In genomic region chr3:107884719-107885460, GRCh38 we compare ENCODE assay signal across 11 cellular contexts.
DNase-seq lines count a peak whose midpoint lies in the region; ATAC-seq, FAIRE-seq and TF ChIP-seq lines count a peak whose summit lies in the region.
"Had no signal": no experiment of that assay in that cellular context is flagged by ENCODE, and none has a peak within 500 bp of the region (broad histone marks: within the 10 kb centered on the region; RNA-seq: fewer than 3 reads in every experiment).

No MANE protein-coding gene starts in this region.

- no peaks in the 10 kb centered on the region for H3K9me2 ChIP-seq in PC-9 (ENCODE audit: insufficient read depth)

- no peaks in the 10 kb centered on the region for H4K20me1 ChIP-seq in PC-9 (ENCODE audit: insufficient read depth)

- no peak overlapping the region for H3K27ac ChIP-seq in PC-9
- H3K27ac ChIP-seq in colonic mucosa: no peak overlapping the region
- H3K27ac ChIP-seq: sigmoid colon had no signal

- BruUV-seq in PC-9 (replicated peaks; lab: Mats Ljungman, UMichigan): no TSS peak

- no peaks in the 10 kb centered on the region for H3K36me3 ChIP-seq in PC-9 (ENCODE audit: low read depth)
- no peaks in the 10 kb centered on the region for H3K36me3 ChIP-seq in colonic mucosa
- H3K36me3 ChIP-seq: sigmoid colon had no signal

- POLR2A ChIA-PET in PC-9 (lab: Charles Lee; ENCODE audit: unreplicated experiment): interaction anchor here (0.6 kb wide), 1 partner anchor 528 kb away, joined by 3 read pairs; no protein-coding TSS in a partner anchor

- H3K4me2 ChIP-seq in PC-9: no peak overlapping the region

- H3K4me1 ChIP-seq in PC-9 (replicated peaks; ENCODE audit: insufficient read depth) (no peaks in the 10 kb centered on the region), colonic mucosa (no peaks in the 10 kb centered on the region)
- H3K4me1 ChIP-seq: sigmoid colon had no signal

- TF ChIP-seq CTCF in PC-9 (conservative IDR thresholded peaks at IDR 0.05) (peak; percentile 37; the same call in 1 of the 2 replicates), fibroblast of pulmonary artery (IDR thresholded peaks at IDR 0.05; ENCODE audit: low read length, missing control alignments) (peak; percentile 22), colonic mucosa (IDR thresholded peaks at IDR 0.05) (no peak)

- H3K4me3 ChIP-seq in PC-9 (no peak overlapping the region), fibroblast of pulmonary artery (replicated peaks; ENCODE audit: low read depth, low read length) (no peak overlapping the region), colonic mucosa (no peak overlapping the region)
- H3K4me3 ChIP-seq: sigmoid colon had no signal

- H3K79me2 ChIP-seq in PC-9 (ENCODE audit: low read depth): no peaks in the 10 kb centered on the region

- intact Hi-C loops in Right ventricle myocardium superior (cut with DNase I) (no loop called here), cardiac septum (cut with DNase I) (no loop called here), PC-9 (cut with micrococcal nuclease; ENCODE audit: unreplicated experiment) (no loop called here), colonic mucosa (cut with DNase I) (no loop called here)

- CTCF ChIA-PET in PC-9 (lab: Charles Lee): interaction anchor here (0.6 to 0.8 kb wide), 2 partner anchors 12 to 498 kb away, joined by 3 to 6 read pairs; no protein-coding TSS in a partner anchor

- no peak overlapping the region for H2AFZ ChIP-seq in PC-9

- DNase-seq in Right ventricle myocardium superior (no peak), cardiac septum (ENCODE audit: low spot score) (no peak), PC-9 (no peak), fibroblast of pulmonary artery (ENCODE audit: low read depth) (peak; percentile 80), urothelium cell line (ENCODE audit: low spot score) (peak; percentile 57), colonic mucosa (no peak), middle frontal gyrus (ENCODE audit: extremely low spot score, low spot score) (no peak), NCI-H2227 treated with DMSO at 0.1 percent for 48 hours (lab: John Stamatoyannopoulos, UW) (no peak)
- DNase-seq: left colon, OCI-M1, sigmoid colon had no signal

- no peaks in the 10 kb centered on the region for H3F3A ChIP-seq in PC-9 (ENCODE audit: insufficient read depth, low read depth)

- H3K27me3 ChIP-seq in PC-9 (ENCODE audit: insufficient read depth, low read depth): no peaks in the 10 kb centered on the region
- H3K27me3 ChIP-seq in colonic mucosa: no peaks in the 10 kb centered on the region
- H3K27me3 ChIP-seq: sigmoid colon had no signal

- H3K9ac ChIP-seq in colonic mucosa (ENCODE audit: low read depth in 2 of 2, low read length in 2 of 2): no peak overlapping the region

- H3K9me3 ChIP-seq in PC-9 (ENCODE audit: insufficient read depth, low read depth): no peaks in the 10 kb centered on the region
- H3K9me3 ChIP-seq in colonic mucosa: no peaks in the 10 kb centered on the region
- H3K9me3 ChIP-seq: sigmoid colon had no signal

- no peak for FAIRE-seq in urothelium cell line (lab: Jason Lieb, UNC)

- peak; percentile 20 for ATAC-seq in Right ventricle myocardium superior (ENCODE audit: poor library complexity)
- ATAC-seq: left colon had no signal

Comparison
In these comparisons a context has a peak if more than half of its experiments do, and no peak if none do; other contexts are left out.
1. DNase-seq: peak in fibroblast of pulmonary artery (single experiment) and urothelium cell line (single experiment); none in Right ventricle myocardium superior (single experiment), cardiac septum (single experiment), PC-9 (0 of 2), colonic mucosa (single experiment), middle frontal gyrus (single experiment) and NCI-H2227 treated with DMSO at 0.1 percent for 48 hours (single experiment).